In the genomic region with DNA sequence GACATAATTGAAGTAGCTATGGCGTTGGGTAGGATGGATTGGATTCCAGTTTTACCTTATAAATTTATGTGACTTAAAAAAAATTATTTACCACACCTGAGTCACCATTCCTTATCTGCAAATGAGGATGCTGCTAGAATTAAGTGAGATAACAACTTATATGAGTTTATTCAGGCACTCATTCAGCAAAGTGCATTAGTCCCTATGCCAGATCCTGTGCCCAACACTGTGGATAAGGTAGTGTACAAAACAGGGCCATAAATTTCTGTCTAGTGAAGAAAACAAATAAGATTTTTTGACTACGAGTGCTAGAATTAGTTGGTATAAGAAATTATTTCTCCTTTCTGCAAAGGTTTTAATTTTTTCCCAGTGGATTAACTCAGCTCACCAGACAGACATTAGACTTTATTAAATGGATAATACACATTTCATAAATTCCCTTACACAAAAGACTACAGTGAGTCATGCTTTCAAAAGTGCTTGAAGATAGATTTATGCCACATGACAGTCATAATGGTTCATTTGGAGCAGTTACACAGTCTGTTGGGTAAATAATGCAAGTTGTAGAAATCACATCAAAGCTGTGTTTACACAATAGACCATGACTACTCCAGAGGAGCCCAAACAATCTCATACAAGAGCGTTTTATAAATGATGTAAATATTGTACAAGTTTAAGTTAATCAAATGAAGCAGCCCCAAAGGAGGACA, we compare ENCODE assay signal across 1 cellular context.
A peak's percentile ranks its signal among the peaks of the same experiment; 100 is the strongest.
TF ChIP-seq lines count a peak whose summit lies in the region.

No MANE protein-coding gene starts in this region.

TF ChIP-seq in HepG2, 621 proteins besides CTCF, POLR2A, EP300 and RAD21 (continued from another document and continues in another):
- TF ChIP-seq, protein P1, sequence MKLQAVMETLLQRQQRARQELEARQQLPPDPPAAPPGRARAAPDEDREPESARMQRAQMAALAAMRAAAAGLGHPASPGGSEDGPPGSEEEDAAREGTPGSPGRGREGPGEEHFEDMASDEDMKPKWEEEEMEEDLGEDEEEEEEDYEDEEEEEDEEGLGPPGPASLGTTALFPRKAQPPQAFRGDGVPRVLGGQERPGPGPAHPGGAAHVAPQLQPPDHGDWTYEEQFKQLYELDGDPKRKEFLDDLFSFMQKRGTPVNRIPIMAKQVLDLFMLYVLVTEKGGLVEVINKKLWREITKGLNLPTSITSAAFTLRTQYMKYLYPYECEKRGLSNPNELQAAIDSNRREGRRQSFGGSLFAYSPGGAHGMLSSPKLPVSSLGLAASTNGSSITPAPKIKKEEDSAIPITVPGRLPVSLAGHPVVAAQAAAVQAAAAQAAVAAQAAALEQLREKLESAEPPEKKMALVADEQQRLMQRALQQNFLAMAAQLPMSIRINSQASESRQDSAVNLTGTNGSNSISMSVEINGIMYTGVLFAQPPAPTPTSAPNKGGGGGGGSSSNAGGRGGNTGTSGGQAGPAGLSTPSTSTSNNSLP (IDR thresholded peaks at IDR 0.05; ENCODE audit: low read depth, low read length): peak; percentile 83; the same call in 1 of the 2 replicates
- TF ChIP-seq ZNF121 (CRISPR knock-in tag; IDR thresholded peaks at IDR 0.05) (no peak), HNRNPK (IDR thresholded peaks at IDR 0.05; ENCODE audit: low read depth, low read length, poor library complexity, severe bottlenecking) (no peak), RXRB (CRISPR knock-in tag; IDR thresholded peaks at IDR 0.05; ENCODE audit: borderline replicate concordance) (peak; percentile 58; the same call in 1 of the 2 replicates), SKI (IDR thresholded peaks at IDR 0.05; ENCODE audit: partially characterized antibody) (peak; percentile 52), SOX13 (IDR thresholded peaks at IDR 0.05) (no peak), SOX13 (CRISPR knock-in tag; conservative IDR thresholded peaks at IDR 0.05 in 1 of 2, IDR thresholded peaks at IDR 0.05 in 1 of 2) (peak in 1 of 2 experiments; percentile 72; a peak in 1 of 4 replicates), ATAD3A (CRISPR knock-in tag; IDR thresholded peaks at IDR 0.05) (no peak), U2AF1 (optimal IDR thresholded peaks at IDR 0.05; ENCODE audit: low read depth, low read length) (no peak), ZFP82 (CRISPR knock-in tag; IDR thresholded peaks at IDR 0.05; ENCODE audit: borderline replicate concordance) (no peak), ELF3 (CRISPR knock-in tag; IDR thresholded peaks at IDR 0.05) (0 out of 2 replicates have a peak, but pooled peaks have one; percentile 18), U2AF2 (IDR thresholded peaks at IDR 0.05; ENCODE audit: low read depth, low read length) (no peak), NBN (conservative IDR thresholded peaks at IDR 0.05) (no peak), SIX1 (CRISPR knock-in tag; IDR thresholded peaks at IDR 0.05; ENCODE audit: borderline replicate concordance) (no peak; the same call in 1 of the 2 replicates), ZBTB42 (CRISPR knock-in tag; IDR thresholded peaks at IDR 0.05) (no peak), TBX3 (IDR thresholded peaks at IDR 0.05; ENCODE audit: borderline replicate concordance) (no peak), MIER3 (CRISPR knock-in tag; IDR thresholded peaks at IDR 0.05; ENCODE audit: borderline replicate concordance) (no peak), GPN1 (CRISPR knock-in tag; IDR thresholded peaks at IDR 0.05; ENCODE audit: borderline replicate concordance) (no peak), NR2C2 (CRISPR knock-in tag; IDR thresholded peaks at IDR 0.05; ENCODE audit: borderline replicate concordance) (no peak; the same call in 1 of the 2 replicates), AGO1 (IDR thresholded peaks at IDR 0.05; ENCODE audit: low read depth, low read length, poor library complexity, severe bottlenecking) (no peak), ZNF782 (CRISPR knock-in tag; IDR thresholded peaks at IDR 0.05; ENCODE audit: borderline replicate concordance) (no peak), TEAD2 (CRISPR knock-in tag; IDR thresholded peaks at IDR 0.05) (no peak), ZBTB3 (CRISPR knock-in tag; IDR thresholded peaks at IDR 0.05; ENCODE audit: borderline replicate concordance, low read depth) (no peak), TAF15 (IDR thresholded peaks at IDR 0.05; ENCODE audit: low read depth, low read length, poor library complexity, severe bottlenecking) (no peak), ZSCAN9 (CRISPR knock-in tag; IDR thresholded peaks at IDR 0.05; ENCODE audit: borderline replicate concordance) (no peak), NCOA1 (CRISPR knock-in tag; IDR thresholded peaks at IDR 0.05) (no peak), CHD4 (IDR thresholded peaks at IDR 0.05; ENCODE audit: borderline replicate concordance, low read length) (no peak), ZNF607 (CRISPR knock-in tag; IDR thresholded peaks at IDR 0.05; ENCODE audit: borderline replicate concordance) (no peak), NFYC (CRISPR knock-in tag; IDR thresholded peaks at IDR 0.05) (no peak), ZNF7 (CRISPR knock-in tag; IDR thresholded peaks at IDR 0.05) (no peak), ZNF24 (IDR thresholded peaks at IDR 0.05) (no peak), HMG20A (CRISPR knock-in tag; IDR thresholded peaks at IDR 0.05; ENCODE audit: borderline replicate concordance) (peak; percentile 77; the same call in 1 of the 2 replicates), MZF1 (CRISPR knock-in tag; IDR thresholded peaks at IDR 0.05; ENCODE audit: borderline replicate concordance) (no peak), KAT2B (IDR thresholded peaks at IDR 0.05; ENCODE audit: borderline replicate concordance, low read depth, low read length) (no peak)
- TF ChIP-seq, protein P2, sequence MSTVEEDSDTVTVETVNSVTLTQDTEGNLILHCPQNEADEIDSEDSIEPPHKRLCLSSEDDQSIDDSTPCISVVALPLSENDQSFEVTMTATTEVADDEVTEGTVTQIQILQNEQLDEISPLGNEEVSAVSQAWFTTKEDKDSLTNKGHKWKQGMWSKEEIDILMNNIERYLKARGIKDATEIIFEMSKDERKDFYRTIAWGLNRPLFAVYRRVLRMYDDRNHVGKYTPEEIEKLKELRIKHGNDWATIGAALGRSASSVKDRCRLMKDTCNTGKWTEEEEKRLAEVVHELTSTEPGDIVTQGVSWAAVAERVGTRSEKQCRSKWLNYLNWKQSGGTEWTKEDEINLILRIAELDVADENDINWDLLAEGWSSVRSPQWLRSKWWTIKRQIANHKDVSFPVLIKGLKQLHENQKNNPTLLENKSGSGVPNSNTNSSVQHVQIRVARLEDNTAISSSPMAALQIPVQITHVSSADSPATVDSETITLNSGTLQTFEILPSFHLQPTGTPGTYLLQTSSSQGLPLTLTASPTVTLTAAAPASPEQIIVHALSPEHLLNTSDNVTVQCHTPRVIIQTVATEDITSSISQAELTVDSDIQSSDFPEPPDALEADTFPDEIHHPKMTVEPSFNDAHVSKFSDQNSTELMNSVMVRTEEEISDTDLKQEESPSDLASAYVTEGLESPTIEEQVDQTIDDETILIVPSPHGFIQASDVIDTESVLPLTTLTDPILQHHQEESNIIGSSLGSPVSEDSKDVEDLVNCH (CRISPR knock-in tag; IDR thresholded peaks at IDR 0.05): no peak
- TF ChIP-seq, protein P3, sequence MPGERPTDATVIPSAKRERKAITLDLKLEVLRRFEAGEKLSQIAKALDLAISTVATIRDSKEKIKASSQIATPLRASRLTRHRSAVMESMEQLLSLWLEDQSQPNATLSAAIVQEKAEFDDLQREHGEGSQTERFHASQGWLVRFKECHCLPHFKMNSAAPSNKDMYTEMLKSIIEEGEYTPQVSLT (CRISPR knock-in tag; IDR thresholded peaks at IDR 0.05; ENCODE audit: borderline replicate concordance, low read depth): no peak
- TF ChIP-seq, protein P4, sequence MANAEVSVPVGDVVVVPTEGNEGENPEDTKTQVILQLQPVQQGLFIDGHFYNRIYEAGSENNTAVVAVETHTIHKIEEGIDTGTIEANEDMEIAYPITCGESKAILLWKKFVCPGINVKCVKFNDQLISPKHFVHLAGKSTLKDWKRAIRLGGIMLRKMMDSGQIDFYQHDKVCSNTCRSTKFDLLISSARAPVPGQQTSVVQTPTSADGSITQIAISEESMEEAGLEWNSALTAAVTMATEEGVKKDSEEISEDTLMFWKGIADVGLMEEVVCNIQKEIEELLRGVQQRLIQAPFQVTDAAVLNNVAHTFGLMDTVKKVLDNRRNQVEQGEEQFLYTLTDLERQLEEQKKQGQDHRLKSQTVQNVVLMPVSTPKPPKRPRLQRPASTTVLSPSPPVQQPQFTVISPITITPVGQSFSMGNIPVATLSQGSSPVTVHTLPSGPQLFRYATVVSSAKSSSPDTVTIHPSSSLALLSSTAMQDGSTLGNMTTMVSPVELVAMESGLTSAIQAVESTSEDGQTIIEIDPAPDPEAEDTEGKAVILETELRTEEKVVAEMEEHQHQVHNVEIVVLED (CRISPR knock-in tag; IDR thresholded peaks at IDR 0.05; ENCODE audit: borderline replicate concordance): no peak
- TF ChIP-seq, protein P5, sequence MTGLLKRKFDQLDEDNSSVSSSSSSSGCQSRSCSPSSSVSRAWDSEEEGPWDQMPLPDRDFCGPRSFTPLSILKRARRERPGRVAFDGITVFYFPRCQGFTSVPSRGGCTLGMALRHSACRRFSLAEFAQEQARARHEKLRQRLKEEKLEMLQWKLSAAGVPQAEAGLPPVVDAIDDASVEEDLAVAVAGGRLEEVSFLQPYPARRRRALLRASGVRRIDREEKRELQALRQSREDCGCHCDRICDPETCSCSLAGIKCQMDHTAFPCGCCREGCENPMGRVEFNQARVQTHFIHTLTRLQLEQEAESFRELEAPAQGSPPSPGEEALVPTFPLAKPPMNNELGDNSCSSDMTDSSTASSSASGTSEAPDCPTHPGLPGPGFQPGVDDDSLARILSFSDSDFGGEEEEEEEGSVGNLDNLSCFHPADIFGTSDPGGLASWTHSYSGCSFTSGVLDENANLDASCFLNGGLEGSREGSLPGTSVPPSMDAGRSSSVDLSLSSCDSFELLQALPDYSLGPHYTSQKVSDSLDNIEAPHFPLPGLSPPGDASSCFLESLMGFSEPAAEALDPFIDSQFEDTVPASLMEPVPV (CRISPR knock-in tag; IDR thresholded peaks at IDR 0.05): no peak
- TF ChIP-seq, protein P6, sequence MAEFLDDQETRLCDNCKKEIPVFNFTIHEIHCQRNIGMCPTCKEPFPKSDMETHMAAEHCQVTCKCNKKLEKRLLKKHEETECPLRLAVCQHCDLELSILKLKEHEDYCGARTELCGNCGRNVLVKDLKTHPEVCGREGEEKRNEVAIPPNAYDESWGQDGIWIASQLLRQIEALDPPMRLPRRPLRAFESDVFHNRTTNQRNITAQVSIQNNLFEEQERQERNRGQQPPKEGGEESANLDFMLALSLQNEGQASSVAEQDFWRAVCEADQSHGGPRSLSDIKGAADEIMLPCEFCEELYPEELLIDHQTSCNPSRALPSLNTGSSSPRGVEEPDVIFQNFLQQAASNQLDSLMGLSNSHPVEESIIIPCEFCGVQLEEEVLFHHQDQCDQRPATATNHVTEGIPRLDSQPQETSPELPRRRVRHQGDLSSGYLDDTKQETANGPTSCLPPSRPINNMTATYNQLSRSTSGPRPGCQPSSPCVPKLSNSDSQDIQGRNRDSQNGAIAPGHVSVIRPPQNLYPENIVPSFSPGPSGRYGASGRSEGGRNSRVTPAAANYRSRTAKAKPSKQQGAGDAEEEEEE (CRISPR knock-in tag; IDR thresholded peaks at IDR 0.05; ENCODE audit: borderline replicate concordance): no peak
- TF ChIP-seq, protein P7, sequence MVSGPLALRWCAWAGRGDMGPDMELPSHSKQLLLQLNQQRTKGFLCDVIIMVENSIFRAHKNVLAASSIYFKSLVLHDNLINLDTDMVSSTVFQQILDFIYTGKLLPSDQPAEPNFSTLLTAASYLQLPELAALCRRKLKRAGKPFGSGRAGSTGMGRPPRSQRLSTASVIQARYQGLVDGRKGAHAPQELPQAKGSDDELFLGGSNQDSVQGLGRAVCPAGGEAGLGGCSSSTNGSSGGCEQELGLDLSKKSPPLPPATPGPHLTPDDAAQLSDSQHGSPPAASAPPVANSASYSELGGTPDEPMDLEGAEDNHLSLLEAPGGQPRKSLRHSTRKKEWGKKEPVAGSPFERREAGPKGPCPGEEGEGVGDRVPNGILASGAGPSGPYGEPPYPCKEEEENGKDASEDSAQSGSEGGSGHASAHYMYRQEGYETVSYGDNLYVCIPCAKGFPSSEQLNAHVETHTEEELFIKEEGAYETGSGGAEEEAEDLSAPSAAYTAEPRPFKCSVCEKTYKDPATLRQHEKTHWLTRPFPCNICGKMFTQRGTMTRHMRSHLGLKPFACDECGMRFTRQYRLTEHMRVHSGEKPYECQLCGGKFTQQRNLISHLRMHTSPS (CRISPR knock-in tag; IDR thresholded peaks at IDR 0.05; ENCODE audit: low read depth): no peak
- TF ChIP-seq, protein P8, sequence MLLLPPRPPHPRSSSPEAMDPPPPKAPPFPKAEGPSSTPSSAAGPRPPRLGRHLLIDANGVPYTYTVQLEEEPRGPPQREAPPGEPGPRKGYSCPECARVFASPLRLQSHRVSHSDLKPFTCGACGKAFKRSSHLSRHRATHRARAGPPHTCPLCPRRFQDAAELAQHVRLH (CRISPR knock-in tag; IDR thresholded peaks at IDR 0.05; ENCODE audit: borderline replicate concordance, low read depth): no peak
- TF ChIP-seq, protein P9, sequence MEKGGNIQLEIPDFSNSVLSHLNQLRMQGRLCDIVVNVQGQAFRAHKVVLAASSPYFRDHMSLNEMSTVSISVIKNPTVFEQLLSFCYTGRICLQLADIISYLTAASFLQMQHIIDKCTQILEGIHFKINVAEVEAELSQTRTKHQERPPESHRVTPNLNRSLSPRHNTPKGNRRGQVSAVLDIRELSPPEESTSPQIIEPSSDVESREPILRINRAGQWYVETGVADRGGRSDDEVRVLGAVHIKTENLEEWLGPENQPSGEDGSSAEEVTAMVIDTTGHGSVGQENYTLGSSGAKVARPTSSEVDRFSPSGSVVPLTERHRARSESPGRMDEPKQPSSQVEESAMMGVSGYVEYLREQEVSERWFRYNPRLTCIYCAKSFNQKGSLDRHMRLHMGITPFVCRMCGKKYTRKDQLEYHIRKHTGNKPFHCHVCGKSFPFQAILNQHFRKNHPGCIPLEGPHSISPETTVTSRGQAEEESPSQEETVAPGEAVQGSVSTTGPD (CRISPR knock-in tag; IDR thresholded peaks at IDR 0.05): no peak
- TF ChIP-seq, protein P10, sequence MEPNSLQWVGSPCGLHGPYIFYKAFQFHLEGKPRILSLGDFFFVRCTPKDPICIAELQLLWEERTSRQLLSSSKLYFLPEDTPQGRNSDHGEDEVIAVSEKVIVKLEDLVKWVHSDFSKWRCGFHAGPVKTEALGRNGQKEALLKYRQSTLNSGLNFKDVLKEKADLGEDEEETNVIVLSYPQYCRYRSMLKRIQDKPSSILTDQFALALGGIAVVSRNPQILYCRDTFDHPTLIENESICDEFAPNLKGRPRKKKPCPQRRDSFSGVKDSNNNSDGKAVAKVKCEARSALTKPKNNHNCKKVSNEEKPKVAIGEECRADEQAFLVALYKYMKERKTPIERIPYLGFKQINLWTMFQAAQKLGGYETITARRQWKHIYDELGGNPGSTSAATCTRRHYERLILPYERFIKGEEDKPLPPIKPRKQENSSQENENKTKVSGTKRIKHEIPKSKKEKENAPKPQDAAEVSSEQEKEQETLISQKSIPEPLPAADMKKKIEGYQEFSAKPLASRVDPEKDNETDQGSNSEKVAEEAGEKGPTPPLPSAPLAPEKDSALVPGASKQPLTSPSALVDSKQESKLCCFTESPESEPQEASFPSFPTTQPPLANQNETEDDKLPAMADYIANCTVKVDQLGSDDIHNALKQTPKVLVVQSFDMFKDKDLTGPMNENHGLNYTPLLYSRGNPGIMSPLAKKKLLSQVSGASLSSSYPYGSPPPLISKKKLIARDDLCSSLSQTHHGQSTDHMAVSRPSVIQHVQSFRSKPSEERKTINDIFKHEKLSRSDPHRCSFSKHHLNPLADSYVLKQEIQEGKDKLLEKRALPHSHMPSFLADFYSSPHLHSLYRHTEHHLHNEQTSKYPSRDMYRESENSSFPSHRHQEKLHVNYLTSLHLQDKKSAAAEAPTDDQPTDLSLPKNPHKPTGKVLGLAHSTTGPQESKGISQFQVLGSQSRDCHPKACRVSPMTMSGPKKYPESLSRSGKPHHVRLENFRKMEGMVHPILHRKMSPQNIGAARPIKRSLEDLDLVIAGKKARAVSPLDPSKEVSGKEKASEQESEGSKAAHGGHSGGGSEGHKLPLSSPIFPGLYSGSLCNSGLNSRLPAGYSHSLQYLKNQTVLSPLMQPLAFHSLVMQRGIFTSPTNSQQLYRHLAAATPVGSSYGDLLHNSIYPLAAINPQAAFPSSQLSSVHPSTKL (CRISPR knock-in tag; IDR thresholded peaks at IDR 0.05): peak; percentile 84
